In genomic region chr4:38768968-38769394, GRCh38 we compare ENCODE assay signal across 1 cellular context.
TF ChIP-seq lines count a peak whose summit lies in the region.

No MANE protein-coding gene starts in this region.

TF ChIP-seq in GM12878, 131 proteins besides CTCF, POLR2A, EP300 and RAD21:
- TF ChIP-seq CBX5 (IDR thresholded peaks at IDR 0.05; ENCODE audit: low read depth) = 0 out of 2 replicates have a peak, but pooled peaks have one; percentile 35
- TF ChIP-seq CREM (IDR thresholded peaks at IDR 0.05; ENCODE audit: low read depth) = 0 out of 2 replicates have a peak, but pooled peaks have one; percentile 13
- no peak for TF ChIP-seq RELA (IDR thresholded peaks at IDR 0.05; ENCODE audit: borderline replicate concordance, partially characterized antibody)
- TF ChIP-seq MEF2A (IDR thresholded peaks at IDR 0.05; ENCODE audit: insufficient read depth, low read depth, low read length) = no peak
- peak; percentile 56; the same call in 1 of the 2 replicates for TF ChIP-seq SPI1 (IDR thresholded peaks at IDR 0.05; ENCODE audit: borderline replicate concordance, insufficient read depth, low read depth, low read length)
- no peak for TF ChIP-seq TARDBP (IDR thresholded peaks at IDR 0.05; ENCODE audit: borderline replicate concordance)
- TF ChIP-seq GATAD2B (conservative IDR thresholded peaks at IDR 0.05; ENCODE audit: low read depth) = no peak
- peak; percentile 20; the same call in 1 of the 2 replicates for TF ChIP-seq NFIC (IDR thresholded peaks at IDR 0.05; ENCODE audit: low read depth, low read length)
